ENCODE assay signal across 14 cellular contexts in the genomic region with DNA sequence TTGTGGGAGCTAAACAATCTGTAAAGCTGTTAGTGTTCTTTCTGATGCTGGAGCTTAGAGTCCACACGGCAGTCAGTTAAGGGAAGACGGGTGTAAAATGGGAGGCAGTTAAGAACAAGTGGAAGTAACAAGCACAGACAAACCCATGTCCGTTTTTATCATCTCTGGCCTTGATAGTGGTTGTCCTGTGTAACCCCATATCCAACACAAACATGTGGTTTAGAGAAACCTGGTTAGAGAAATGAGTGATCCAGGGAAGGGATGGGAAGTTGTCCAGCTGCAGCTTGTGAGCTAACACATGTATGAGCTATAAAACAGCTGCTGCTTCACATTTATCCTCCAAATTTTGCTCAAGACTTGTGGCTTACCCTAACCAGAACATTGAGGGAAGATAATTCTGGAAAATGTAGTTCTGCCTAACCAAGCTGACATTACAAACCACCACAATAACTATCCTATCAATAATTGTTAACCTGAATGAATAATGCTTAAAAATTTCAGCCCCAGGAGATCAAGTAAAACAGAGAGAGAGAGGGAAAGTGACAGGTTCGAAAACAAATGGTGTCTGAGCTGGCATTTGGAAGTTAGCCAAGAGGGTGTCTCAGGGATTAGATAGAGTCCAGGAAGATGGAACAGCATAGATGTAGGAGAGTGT. TPM values are rescaled to one million over a fixed set of nuclear protein-coding genes. Genes with fewer than 3 reads are reported as not detected.
A peak's percentile ranks its signal among the peaks of the same experiment; 100 is the strongest.
DNase-seq lines count a peak whose midpoint lies in the region; ATAC-seq and TF ChIP-seq lines count a peak whose summit lies in the region.
"Had no signal": no experiment of that assay in that cellular context is flagged by ENCODE, and none has a peak within 500 bp of the region (broad histone marks: within the 10 kb centered on the region; RNA-seq: fewer than 3 reads in every experiment).

No MANE protein-coding gene starts in this region.

- POLR2A ChIA-PET in A673 (lab: Charles Lee; ENCODE audit: low non-redundant PET): no interaction called here

- ATAC-seq in foreskin keratinocyte (peak; percentile 33), HG03196 (IDR thresholded peaks at IDR 0.05; ENCODE audit: unreplicated experiment) (no peak)
- ATAC-seq: CD8-positive, alpha-beta T cell; T-cell had no signal

- peaks cover 14% of the 10 kb centered on the region for H3K36me3 Mint-ChIP-seq in chondrocyte (ENCODE audit: low read depth)

- no peak overlapping the region for H3K4me3 Mint-ChIP-seq in chondrocyte (ENCODE audit: unreplicated experiment)
- H3K4me3 Mint-ChIP-seq: CD8-positive, alpha-beta T cell; T-cell had no signal

- H3K4me1 Mint-ChIP-seq in chondrocyte (ENCODE audit: low read depth): peaks cover 6% of the 10 kb centered on the region

- no peak overlapping the region for H3K27ac Mint-ChIP-seq in chondrocyte (ENCODE audit: unreplicated experiment)

- peaks cover 38% of the 10 kb centered on the region for H3K36me3 ChIP-seq in A673 (ENCODE audit: insufficient read depth, low read length, poor library complexity, severe bottlenecking)

- H3K4me3 ChIP-seq in A673 (ENCODE audit: low read depth, low read length, poor library complexity, severe bottlenecking): no peak overlapping the region

- H3K4me1 ChIP-seq in A673 (ENCODE audit: insufficient read depth, low read length, poor library complexity, severe bottlenecking) (peaks cover 5% of the 10 kb centered on the region), foreskin keratinocyte (no peaks in the 10 kb centered on the region)

- intact Hi-C loops in A673 (cut with micrococcal nuclease; ENCODE audit: unreplicated experiment): no loop called here

- H3K27me3 Mint-ChIP-seq in chondrocyte (ENCODE audit: low read depth): no peaks in the 10 kb centered on the region
- H3K27me3 Mint-ChIP-seq: T-cell had no signal

- TF ChIP-seq CTCF in A673 (conservative IDR thresholded peaks at IDR 0.05; ENCODE audit: low read depth, low read length): no peak
- no peak for TF ChIP-seq CTCF in foreskin keratinocyte (conservative IDR thresholded peaks at IDR 0.05)
- no peak for TF ChIP-seq CTCF in chondrocyte (IDR thresholded peaks at IDR 0.05)

- H3K27me3 ChIP-seq in A673 (replicated peaks; ENCODE audit: insufficient read depth, low read depth, low read length, poor library complexity): no peaks in the 10 kb centered on the region
- no peaks in the 10 kb centered on the region for H3K27me3 ChIP-seq in foreskin keratinocyte

- H3K27ac ChIP-seq in A673 (ENCODE audit: low read depth, low read length, poor library complexity, severe bottlenecking): no peak overlapping the region
- H3K27ac ChIP-seq in foreskin keratinocyte: no peak overlapping the region

- no TSS peak for BruUV-seq in A673 (replicated peaks; lab: Mats Ljungman, UMichigan)

- no peaks in the 10 kb centered on the region for H3K9me3 ChIP-seq in A673 (ENCODE audit: low read depth, low read length, poor library complexity, severe bottlenecking)

- no peaks in the 10 kb centered on the region for H3K9me3 Mint-ChIP-seq in chondrocyte (ENCODE audit: low read depth)
- H3K9me3 Mint-ChIP-seq: CD8-positive, alpha-beta T cell; T-cell had no signal

- CTCF ChIA-PET in A673 (lab: Charles Lee): no interaction called here

- DNase-seq in A673 (ENCODE audit: low spot score) (peak; percentile 48), GM04503 (ENCODE audit: low read depth) (peak; percentile 17), T1000 (lab: John Stamatoyannopoulos, UW) (peak; percentile 8), foreskin keratinocyte (peak in 1 of 2 donors; percentile 35), NCI-H2107 (lab: John Stamatoyannopoulos, UW) (no peak), chondrocyte (ENCODE audit: low spot score) (no peak), KG1 (lab: John Stamatoyannopoulos, UW) (no peak)
- DNase-seq: activated T-cell treated with anti-CD3 and anti-CD28 coated beads for 4 hours; CD8-positive, alpha-beta T cell; cerebellar nuclear complex; hypothalamus; stimulated activated CD4-positive, alpha-beta T cell treated with anti-CD3 and anti-CD28 coated beads, Interleukin-2, amount 100 ng/mL, for 48 hours; T-cell had no signal

RNA-seq across cellular contexts. Expression of gene C1orf162, which starts 10.6 kb away (rescaled TPM):
- 0.21 and 0.50 TPM in 2 replicates for total RNA-seq in A673 (2021)
- total RNA-seq in foreskin keratinocyte: 0.11 and 0.24 TPM in 2 replicates
- polyA plus RNA-seq in foreskin keratinocyte: 0.13 and 0.25 TPM in 2 replicates
- 0.17 to 0.34 TPM in 2 of 3 replicates, not detected in the other for total RNA-seq in chondrocyte

RNA-seq across cellular contexts. Expression of gene ATP5PB, which starts 13.9 kb away (rescaled TPM):
- 316 and 344 TPM in 2 replicates for total RNA-seq in A673 (2021)
- 386 and 391 TPM in 2 replicates for total RNA-seq in foreskin keratinocyte
- polyA plus RNA-seq in foreskin keratinocyte: 322 and 382 TPM in 2 replicates
- total RNA-seq in chondrocyte: 145 to 183 TPM (median 147 TPM) in 3 replicates

RNA-seq across cellular contexts. Expression of gene WDR77, which starts 14.1 kb away (rescaled TPM):
- 56.1 and 67.9 TPM in 2 replicates for total RNA-seq in A673 (2021)
- 66.6 and 74.0 TPM in 2 replicates for total RNA-seq in foreskin keratinocyte
- polyA plus RNA-seq in foreskin keratinocyte: 63.6 and 80.5 TPM in 2 replicates
- 19.2 to 25.9 TPM (median 19.5 TPM) in 3 replicates for total RNA-seq in chondrocyte

RNA-seq across cellular contexts. Expression of gene OVGP1, which starts 35.6 kb away (rescaled TPM):
- 1.3 TPM in 2 replicates for total RNA-seq in A673 (2021)
- total RNA-seq in foreskin keratinocyte: 0.49 and 0.65 TPM in 2 replicates
- polyA plus RNA-seq in foreskin keratinocyte: 0.35 and 0.49 TPM in 2 replicates
- 0.95 to 1.7 TPM (median 1.1 TPM) in 3 replicates for total RNA-seq in chondrocyte

RNA-seq across cellular contexts. Expression of gene ADORA3, which starts 40.3 kb away (rescaled TPM):
- not detected in 2 replicates for total RNA-seq in A673 (2021)
- not detected in 2 replicates for total RNA-seq in foreskin keratinocyte
- polyA plus RNA-seq in foreskin keratinocyte: not detected in 2 replicates
- total RNA-seq in chondrocyte: not detected in 3 replicates
- total RNA-seq: CD8-positive, alpha-beta T cell had no signal

Comparison
In these comparisons a context has a peak if more than half of its experiments do, and no peak if none do; other contexts are left out.
1. DNase-seq: peak in A673 (single experiment), GM04503 (single experiment) and T1000 (single experiment); none in NCI-H2107 (single experiment), chondrocyte (single experiment) and KG1 (single experiment).